Comparison of ENCODE assay signal across 1 cellular context in the genomic region with DNA sequence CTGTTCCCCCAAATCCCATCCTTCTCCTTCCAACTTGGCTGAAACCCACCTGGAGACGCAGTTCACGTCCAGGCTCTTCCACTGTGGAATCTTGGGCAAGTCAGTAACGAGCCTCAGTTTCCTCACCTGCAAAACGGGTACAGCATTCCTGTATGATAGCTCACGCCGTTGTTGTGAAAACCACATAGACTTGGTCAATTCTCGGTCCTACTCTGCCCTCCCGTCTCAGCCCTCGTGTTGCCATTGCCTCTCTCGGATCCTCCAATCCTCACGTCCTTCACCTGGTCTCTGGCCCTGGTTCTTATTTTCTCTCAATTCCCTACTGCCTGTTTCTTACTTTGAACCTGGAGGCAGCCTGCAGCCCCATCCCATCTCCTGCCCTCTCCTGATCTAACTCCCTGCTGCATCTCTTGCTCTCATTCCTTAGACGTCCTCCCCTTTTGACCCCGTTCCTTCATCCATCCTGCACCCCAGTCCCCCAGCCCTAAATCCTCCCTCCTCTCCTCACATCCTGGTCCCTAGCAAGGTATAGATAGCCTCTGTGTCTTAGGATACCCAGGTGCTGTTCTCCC.
TF ChIP-seq lines count a peak whose summit lies in the region.

No MANE protein-coding gene starts in this region.

TF ChIP-seq in SK-N-SH, 30 proteins besides CTCF, POLR2A, EP300 and RAD21 (continued from another document):
- no peak for TF ChIP-seq ZBTB33 (IDR thresholded peaks at IDR 0.05; ENCODE audit: borderline replicate concordance, low read depth)
- no peak for TF ChIP-seq MXI1 (IDR thresholded peaks at IDR 0.05; ENCODE audit: low read depth, low read length)
